25 cellular contexts compared by ENCODE assay signal in genomic region chr14:34501997-34502396, GRCh38. TPM values are rescaled to one million over a fixed set of nuclear protein-coding genes. Genes with fewer than 3 reads are reported as not detected.
DNase-seq lines count a peak whose midpoint lies in the region; ATAC-seq, FAIRE-seq and TF ChIP-seq lines count a peak whose summit lies in the region.
"Had no signal": no experiment of that assay in that cellular context is flagged by ENCODE, and none has a peak within 500 bp of the region (broad histone marks: within the 10 kb centered on the region; RNA-seq: fewer than 3 reads in every experiment).

No MANE protein-coding gene starts in this region.

- H3K27ac ChIP-seq in osteoblast (ENCODE audit: low read depth, low read length) = peak overlapping the region; percentile 39
- H3K27ac ChIP-seq: C4-2B, right atrium auricular region, SJSA1 had no signal

- H3K9me3 ChIP-seq in osteoblast (ENCODE audit: low read depth, low read length) = no peaks in the 10 kb centered on the region
- H3K9me3 ChIP-seq: heart left ventricle, ovary, right atrium auricular region, SJSA1 had no signal

- no peak overlapping the region for H3K4me3 ChIP-seq in osteoblast (ENCODE audit: insufficient read depth, low read length)
- H3K4me3 ChIP-seq: coronary artery, heart left ventricle, ovary, right atrium auricular region, SJSA1 had no signal

- peaks cover 3% of the 10 kb centered on the region for H3K27me3 Mint-ChIP-seq in type B pancreatic cell
- H3K27me3 Mint-ChIP-seq: activated CD8-positive, alpha-beta T cell treated with anti-CD3 and anti-CD28 coated beads for 36 hours had no signal

- CTCF ChIA-PET in HEK293T (lab: Yijun Ruan, JAX) = interaction anchor here (0.6 to 1.6 kb wide), 2 partner anchors 170 to 179 kb away, joined by 3 to 4 read pairs; no protein-coding TSS in a partner anchor

- POLR2A ChIA-PET in HEK293T (lab: Yijun Ruan, JAX) = interaction anchor here (0.6 kb wide), 1 partner anchor 52 kb away, joined by 3 read pairs; no protein-coding TSS in a partner anchor

- FAIRE-seq in H54 (lab: Jason Lieb, UNC) = peak; percentile 74
- FAIRE-seq: RCC 7860, TTC549 had no signal

- no peaks in the 10 kb centered on the region for H3K36me3 ChIP-seq in osteoblast (ENCODE audit: insufficient read depth, low read length)
- H3K36me3 ChIP-seq: heart left ventricle, ovary, right atrium auricular region, SJSA1 had no signal

- TF ChIP-seq CTCF in osteoblast (IDR thresholded peaks at IDR 0.05; ENCODE audit: extremely low read depth, low read depth, low read length) = no peak
- TF ChIP-seq CTCF in type B pancreatic cell (conservative IDR thresholded peaks at IDR 0.05) = no peak

- H3K27me3 ChIP-seq in osteoblast (ENCODE audit: insufficient read depth, low read length) = no peaks in the 10 kb centered on the region
- H3K27me3 ChIP-seq: heart left ventricle, ovary, right atrium auricular region, SJSA1 had no signal

- no peaks in the 10 kb centered on the region for H3K9me3 Mint-ChIP-seq in type B pancreatic cell
- H3K9me3 Mint-ChIP-seq: activated CD8-positive, alpha-beta T cell treated with anti-CD3 and anti-CD28 coated beads for 36 hours had no signal

- H3K27ac Mint-ChIP-seq in type B pancreatic cell = no peak overlapping the region
- H3K27ac Mint-ChIP-seq: activated CD8-positive, alpha-beta T cell treated with anti-CD3 and anti-CD28 coated beads for 36 hours had no signal

- H3K4me3 Mint-ChIP-seq in type B pancreatic cell = no peak overlapping the region
- H3K4me3 Mint-ChIP-seq: activated CD8-positive, alpha-beta T cell treated with anti-CD3 and anti-CD28 coated beads for 36 hours had no signal

- DNase-seq in H54 (ENCODE audit: insufficient read length, low spot score) (no peak), fibroblast of peridontal ligament (ENCODE audit: extremely low read depth) (peak; percentile 8), osteoblast (ENCODE audit: insufficient read length, low spot score, missing footprints) (peak; percentile 36), HEK293T (ENCODE audit: extremely low spot score) (no peak), DMS153 treated with DMSO at 0.1 percent for 48 hours (lab: John Stamatoyannopoulos, UW; ENCODE audit: unreplicated experiment) (no peak), type B pancreatic cell (ENCODE audit: extremely low spot score, unreplicated experiment) (no peak)
- DNase-seq: activated CD4-positive, CD25-positive, alpha-beta regulatory T cell treated with anti-CD3 and anti-CD28 coated beads, Interleukin-2, amount 50 U/mL, for 72 hours; activated CD8-positive, alpha-beta T cell treated with anti-CD3 and anti-CD28 coated beads for 36 hours; activated effector memory CD4-positive, alpha-beta T cell treated with Interleukin-2 at 50 U/mL for 16 hours; activated T-cell treated with anti-CD3 and anti-CD28 coated beads for 4 hours; heart left ventricle; left cardiac atrium; NCI-H2171 treated with DMSO at 0.1 percent for 48 hours; NCI-H526; stimulated activated CD4-positive, alpha-beta T cell treated with anti-CD3 and anti-CD28 coated beads, Interleukin-4, amount 100 ng/mL, for 4 hours; stimulated activated naive CD8-positive, alpha-beta T cell treated with anti-CD3 and anti-CD28 coated beads, Interleukin-15, Interleukin-2, amounts not matched to agents 100 U/mL and 50 U/mL, for 24 hours had no signal

- peaks cover 15% of the 10 kb centered on the region for H3K4me1 Mint-ChIP-seq in type B pancreatic cell (ENCODE audit: unreplicated experiment)

- no peak for TF ChIP-seq POLR2A in H54 (IDR thresholded peaks at IDR 0.05; ENCODE audit: low read depth, low read length)

- peak overlapping the region; percentile 39 for H3K4me2 ChIP-seq in osteoblast (ENCODE audit: insufficient read depth, low read length)

- no peaks in the 10 kb centered on the region for H3K79me2 ChIP-seq in osteoblast (ENCODE audit: insufficient read depth, low read length)

- H2AFZ ChIP-seq in osteoblast (ENCODE audit: low read length) = no peak overlapping the region

- peak; percentile 42 for ATAC-seq in SK-N-SH treated with all-trans-retinoic acid at 6 μM for 48 hours
- ATAC-seq in HG03378 (IDR thresholded peaks at IDR 0.05; ENCODE audit: unreplicated experiment) = no peak
- ATAC-seq: activated CD8-positive, alpha-beta T cell treated with anti-CD3 and anti-CD28 coated beads for 36 hours; stimulated activated naive CD8-positive, alpha-beta T cell treated with anti-CD3 and anti-CD28 coated beads, Interleukin-15, Interleukin-2, amounts not matched to agents 100 U/mL and 50 U/mL, for 24 hours had no signal

- no peaks in the 10 kb centered on the region for H4K20me1 ChIP-seq in osteoblast (ENCODE audit: insufficient read depth, low read length)

- H3K36me3 Mint-ChIP-seq in type B pancreatic cell = no peaks in the 10 kb centered on the region

- peaks cover 30% of the 10 kb centered on the region for H3K4me1 ChIP-seq in osteoblast (ENCODE audit: insufficient read depth, low read length)

TF ChIP-seq in SK-N-SH treated with all-trans-retinoic acid at 6 μM for 48 hours, 23 proteins besides CTCF, POLR2A, EP300 and RAD21 (continues in another document):
- TF ChIP-seq ZNF8 (CRISPR knock-in tag; IDR thresholded peaks at IDR 0.05) (no peak), ZNF70 (CRISPR knock-in tag; IDR thresholded peaks at IDR 0.05) (no peak), PPARA (CRISPR knock-in tag; IDR thresholded peaks at IDR 0.05; ENCODE audit: borderline replicate concordance) (no peak), CSDC2 (CRISPR knock-in tag; IDR thresholded peaks at IDR 0.05) (no peak), CSRNP3 (CRISPR knock-in tag; IDR thresholded peaks at IDR 0.05) (no peak), OSR1 (CRISPR knock-in tag; IDR thresholded peaks at IDR 0.05) (no peak)
- TF ChIP-seq, protein P1, sequence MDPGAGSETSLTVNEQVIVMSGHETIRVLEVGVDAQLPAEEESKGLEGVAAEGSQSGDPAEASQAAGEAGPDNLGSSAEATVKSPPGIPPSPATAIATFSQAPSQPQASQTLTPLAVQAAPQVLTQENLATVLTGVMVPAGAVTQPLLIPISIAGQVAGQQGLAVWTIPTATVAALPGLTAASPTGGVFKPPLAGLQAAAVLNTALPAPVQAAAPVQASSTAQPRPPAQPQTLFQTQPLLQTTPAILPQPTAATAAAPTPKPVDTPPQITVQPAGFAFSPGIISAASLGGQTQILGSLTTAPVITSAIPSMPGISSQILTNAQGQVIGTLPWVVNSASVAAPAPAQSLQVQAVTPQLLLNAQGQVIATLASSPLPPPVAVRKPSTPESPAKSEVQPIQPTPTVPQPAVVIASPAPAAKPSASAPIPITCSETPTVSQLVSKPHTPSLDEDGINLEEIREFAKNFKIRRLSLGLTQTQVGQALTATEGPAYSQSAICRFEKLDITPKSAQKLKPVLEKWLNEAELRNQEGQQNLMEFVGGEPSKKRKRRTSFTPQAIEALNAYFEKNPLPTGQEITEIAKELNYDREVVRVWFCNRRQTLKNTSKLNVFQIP (CRISPR knock-in tag; IDR thresholded peaks at IDR 0.05; ENCODE audit: borderline replicate concordance, low read depth) = no peak

TF ChIP-seq in HEK293T, 16 proteins besides CTCF, POLR2A, EP300 and RAD21:
- TF ChIP-seq BHLHE40 (IDR thresholded peaks at IDR 0.05; ENCODE audit: borderline replicate concordance) = no peak
- no peak for TF ChIP-seq LEF1 (IDR thresholded peaks at IDR 0.05; ENCODE audit: borderline replicate concordance)

RNA-seq across cellular contexts. Expression of gene EAPP, which starts 37.5 kb away (rescaled TPM):
- total RNA-seq in osteoblast = 51.9 and 53.6 TPM in 2 replicates
- total RNA-seq in type B pancreatic cell (ENCODE audit: low replicate concordance) = 36.8 and 38.3 TPM in 2 replicates

RNA-seq across cellular contexts. Expression of gene SPTSSA, which starts 40.0 kb away (rescaled TPM):
- 10.5 and 11.8 TPM in 2 replicates for total RNA-seq in osteoblast
- 14.9 and 19.6 TPM in 2 replicates for total RNA-seq in type B pancreatic cell (ENCODE audit: low replicate concordance)

Comparison
In these comparisons a context has a peak if more than half of its experiments do, and no peak if none do; other contexts are left out.
1. DNase-seq: peak in fibroblast of peridontal ligament (single experiment) and osteoblast (single experiment); none in H54 (single experiment), HEK293T (single experiment), DMS153 treated with DMSO at 0.1 percent for 48 hours (single experiment) and type B pancreatic cell (single experiment).